Comparison of ENCODE assay signal across 9 cellular contexts in the genomic region with DNA sequence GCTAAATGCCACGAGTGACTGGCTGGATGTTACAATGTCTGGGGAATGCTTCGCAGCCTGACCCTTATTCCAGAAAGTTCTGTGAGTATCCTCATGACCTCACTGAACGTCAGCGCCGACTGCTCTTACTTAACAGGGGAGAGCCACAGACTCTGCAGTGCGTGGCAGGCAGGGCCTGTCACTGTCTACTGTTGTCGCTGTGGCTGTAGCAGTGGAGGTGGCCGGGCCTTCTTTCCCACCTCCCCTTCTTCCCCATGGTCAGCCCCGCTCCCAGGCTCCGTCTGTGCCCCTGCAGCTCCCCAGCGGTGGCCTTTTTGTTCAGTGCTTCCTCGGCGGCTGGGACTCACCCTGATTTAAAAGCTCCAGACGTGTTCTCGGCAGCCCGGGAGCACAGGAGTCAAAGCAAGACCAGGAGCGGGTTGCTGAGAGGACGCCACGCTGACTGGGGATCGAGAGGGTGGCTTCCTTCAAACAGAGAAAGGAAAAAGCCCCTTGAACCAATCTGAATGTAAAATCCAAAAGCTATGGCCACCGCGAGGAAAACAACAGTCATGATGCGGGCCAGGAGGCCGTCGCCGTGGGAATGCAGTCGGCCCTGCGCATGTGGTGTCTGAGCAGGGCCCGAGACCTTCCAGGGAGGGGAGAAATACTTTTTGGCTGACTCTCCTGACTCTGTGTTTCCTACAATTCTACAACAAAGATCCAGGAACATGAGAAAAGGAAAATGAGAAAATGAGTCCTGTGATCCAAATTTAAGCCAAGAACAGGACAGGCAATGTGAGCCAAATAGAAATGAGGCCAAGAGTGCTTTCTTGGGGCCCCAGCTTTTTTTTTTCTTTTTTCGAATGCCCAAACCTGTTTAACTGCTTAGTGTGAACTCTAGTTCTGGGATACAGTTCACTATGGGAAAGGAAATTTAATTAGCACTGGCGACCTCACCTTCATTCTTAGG. TPM values are rescaled to one million over a fixed set of nuclear protein-coding genes. Genes with fewer than 3 reads are reported as not detected.
A peak's percentile ranks its signal among the peaks of the same experiment; 100 is the strongest.
DNase-seq lines count a peak whose midpoint lies in the region; ATAC-seq and TF ChIP-seq lines count a peak whose summit lies in the region.
"Had no signal": no experiment of that assay in that cellular context is flagged by ENCODE, and none has a peak within 500 bp of the region (broad histone marks: within the 10 kb centered on the region; RNA-seq: fewer than 3 reads in every experiment).

No MANE protein-coding gene starts in this region.

- H3K36me3 ChIP-seq in muscle layer of colon (ENCODE audit: insufficient read depth, low read length), result no peaks in the 10 kb centered on the region
- H3K36me3 ChIP-seq in upper lobe of right lung, result no peaks in the 10 kb centered on the region

- ATAC-seq in upper lobe of right lung, result peak; percentile 10
- no peak for ATAC-seq in HG02678 (IDR thresholded peaks at IDR 0.05; ENCODE audit: unreplicated experiment)

- peak overlapping the region in 1 of 2 donors; percentile 41 for H3K4me3 ChIP-seq in muscle layer of colon (ENCODE audit: low read depth in 1 of 2, low read length in 2 of 2)
- peak overlapping the region; percentile 15 for H3K4me3 ChIP-seq in upper lobe of right lung

- H3K27ac ChIP-seq in epithelial cell of prostate (peak overlapping the region; percentile 92), muscle layer of colon (ENCODE audit: low read depth, low read length) (peak overlapping the region; percentile 80), upper lobe of right lung (peak overlapping the region; percentile 95)
- H3K27ac ChIP-seq: 22Rv1 had no signal

- H3K9me3 ChIP-seq in muscle layer of colon (ENCODE audit: low read length) (no peaks in the 10 kb centered on the region), upper lobe of right lung (no peaks in the 10 kb centered on the region)

- H3K9ac ChIP-seq in muscle layer of colon (ENCODE audit: low read length), result peak overlapping the region; percentile 72

- H3K4me1 ChIP-seq in muscle layer of colon (ENCODE audit: insufficient read depth, low read length), result peaks cover 84% of the 10 kb centered on the region
- H3K4me1 ChIP-seq in upper lobe of right lung, result peaks cover 82% of the 10 kb centered on the region

- DNase-seq in DMS53 (lab: John Stamatoyannopoulos, UW) (peak; percentile 24), DMS53 treated with DMSO at 0.1 percent for 48 hours (lab: John Stamatoyannopoulos, UW; ENCODE audit: unreplicated experiment) (no peak), epithelial cell of prostate (ENCODE audit: low read depth, low spot score) (no peak), upper lobe of right lung (no peak)
- DNase-seq in activated CD4-positive, alpha-beta T cell treated with anti-CD3 and anti-CD28 coated beads for 1 hour, result no peak
- no peak for DNase-seq in effector CD4-positive, alpha-beta T cell

- intact Hi-C loops in upper lobe of right lung (cut with DNase I), result no loop called here

- no peaks in the 10 kb centered on the region for H3K27me3 ChIP-seq in muscle layer of colon (ENCODE audit: control insufficient read depth in 1 of 2, insufficient read depth in 2 of 2, low read length in 2 of 2)
- H3K27me3 ChIP-seq in upper lobe of right lung, result no peaks in the 10 kb centered on the region

- TF ChIP-seq CTCF in upper lobe of right lung (IDR thresholded peaks at IDR 0.05), result no peak

RNA-seq across cellular contexts. Expression of gene TARBP1, which starts 52.5 kb away (rescaled TPM):
- 18.3 TPM for total RNA-seq in upper lobe of right lung
